In the genomic region with DNA sequence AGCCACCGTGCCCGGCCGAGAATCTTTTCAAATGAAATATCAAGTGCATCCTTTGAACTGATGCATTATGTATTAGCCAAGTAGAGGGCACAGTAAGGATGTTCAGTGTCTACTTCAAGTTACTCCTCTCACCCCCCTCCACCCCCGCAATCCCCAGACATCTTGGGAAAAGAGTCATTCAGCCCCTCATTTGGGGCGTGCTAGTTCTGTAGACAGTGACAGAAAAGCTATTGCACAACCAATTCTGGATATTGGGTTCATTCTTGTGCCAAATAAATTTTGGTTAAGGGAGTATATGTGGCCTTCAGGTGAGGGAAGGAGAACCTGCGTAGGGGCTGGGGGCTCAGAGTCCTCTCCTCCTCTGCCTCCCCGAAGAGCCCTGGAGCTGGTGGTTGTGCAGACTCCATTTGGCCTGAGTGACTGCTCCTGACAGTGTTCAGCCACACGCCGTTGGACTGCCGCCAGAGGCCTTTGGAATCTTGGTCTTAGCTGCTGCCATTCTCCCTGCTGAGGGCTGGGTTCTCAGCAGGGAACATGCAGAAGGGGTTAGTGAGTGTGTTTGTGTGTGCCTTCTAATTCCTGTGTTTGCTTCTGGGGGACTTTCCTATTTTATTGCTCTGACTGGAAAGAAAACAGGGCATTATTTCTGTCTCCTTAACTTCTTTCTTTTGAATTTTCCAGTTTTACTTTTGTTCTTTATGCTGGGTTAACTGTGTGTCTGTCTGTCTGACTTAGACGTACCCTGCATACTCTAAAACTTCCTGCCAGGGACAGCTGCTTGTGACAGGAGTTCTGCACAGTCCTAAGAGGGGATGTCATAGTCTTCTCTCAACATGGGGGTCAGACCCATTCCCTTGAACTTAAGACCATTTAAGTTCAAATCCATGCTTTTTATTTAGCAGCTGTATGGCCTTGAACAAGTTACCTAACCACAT, we compare ENCODE assay signal across 9 cellular contexts. TPM values are rescaled to one million over a fixed set of nuclear protein-coding genes. Genes with fewer than 3 reads are reported as not detected.
DNase-seq lines count a peak whose midpoint lies in the region; ATAC-seq and TF ChIP-seq lines count a peak whose summit lies in the region.
"Had no signal": no experiment of that assay in that cellular context is flagged by ENCODE, and none has a peak within 500 bp of the region (broad histone marks: within the 10 kb centered on the region; RNA-seq: fewer than 3 reads in every experiment).

No MANE protein-coding gene starts in this region.

- no peaks in the 10 kb centered on the region for H3K4me1 ChIP-seq in RWPE2 (ENCODE audit: insufficient read depth, poor library complexity, severe bottlenecking)
- H3K4me1 ChIP-seq in prostate gland (replicated peaks) = peaks cover 5% of the 10 kb centered on the region

- H3K36me3 ChIP-seq in RWPE2 (ENCODE audit: low read depth) (no peaks in the 10 kb centered on the region), prostate gland (no peaks in the 10 kb centered on the region)

- intact Hi-C loops in head of caudate nucleus (cut with DNase I) = no loop called here
- intact Hi-C loops in prostate gland (cut with DNase I) = no loop called here

- no peaks in the 10 kb centered on the region for H3K9me3 ChIP-seq in RWPE2 (ENCODE audit: severe bottlenecking)
- no peaks in the 10 kb centered on the region for H3K9me3 ChIP-seq in prostate gland

- peak; percentile 93 for DNase-seq in EH (ENCODE audit: low read depth)
- DNase-seq in RWPE2 (ENCODE audit: low spot score) = no peak
- peak; percentile 35 to 80 (median 64) for DNase-seq in head of caudate nucleus
- peak; percentile 75 for DNase-seq in prostate gland (ENCODE audit: low spot score)
- DNase-seq in cerebellar nuclear complex (lab: John Stamatoyannopoulos, UW) = no peak
- DNase-seq in activated CD4-positive, alpha-beta T cell treated with anti-CD3 and anti-CD28 coated beads, Interleukin-2, amount 50 U/mL, for 48 hours = no peak

- TF ChIP-seq CTCF in RWPE2 (IDR thresholded peaks at IDR 0.05; ENCODE audit: poor library complexity, severe bottlenecking) = no peak
- TF ChIP-seq CTCF in prostate gland (IDR thresholded peaks at IDR 0.05) = no peak

- H3K27ac ChIP-seq in RWPE2 (ENCODE audit: poor library complexity, severe bottlenecking) (no peak overlapping the region), prostate gland (peak overlapping the region; percentile 27 to 43)

- H3K4me3 ChIP-seq in RWPE2 (ENCODE audit: severe bottlenecking) = no peak overlapping the region
- no peak overlapping the region for H3K4me3 ChIP-seq in prostate gland

- ATAC-seq in RWPE2 (ENCODE audit: low read depth) (0 out of 3 replicates have a peak, but pooled peaks have one; percentile 12), GM19397 (IDR thresholded peaks at IDR 0.05; ENCODE audit: unreplicated experiment) (no peak), GM21367 (IDR thresholded peaks at IDR 0.05; ENCODE audit: unreplicated experiment) (no peak)

- H3K27me3 ChIP-seq in RWPE2 (ENCODE audit: insufficient read depth, poor library complexity, severe bottlenecking) = no peaks in the 10 kb centered on the region
- H3K27me3 ChIP-seq in prostate gland (replicated peaks; ENCODE audit: insufficient read depth) = no peaks in the 10 kb centered on the region

- no peak for TF ChIP-seq POLR2A in prostate gland (IDR thresholded peaks at IDR 0.05)

- WGBS in prostate gland = 43% methylated on average over 11 of the region's 11 CpGs

RNA-seq across cellular contexts. Expression of a gene that starts 21.0 kb away (rescaled TPM):
- 10 to 100 TPM in 1 of 2 donors, 1 to 10 TPM in 1; 4.4 to 17.2 TPM for total RNA-seq in prostate gland
- total RNA-seq: OCI-LY7 had no signal

Comparison
In these comparisons a context has a peak if more than half of its experiments do, and no peak if none do; other contexts are left out.
1. DNase-seq: peak in EH (single experiment), head of caudate nucleus (42 of 42) and prostate gland (single experiment); none in RWPE2 (single experiment), cerebellar nuclear complex (0 of 2) and activated CD4-positive, alpha-beta T cell treated with anti-CD3 and anti-CD28 coated beads, Interleukin-2, amount 50 U/mL, for 48 hours (0 of 2).